10 cellular contexts compared by ENCODE assay signal in genomic region chr5:152271420-152271819, GRCh38.
DNase-seq lines count a peak whose midpoint lies in the region; ATAC-seq, FAIRE-seq and TF ChIP-seq lines count a peak whose summit lies in the region.
"Had no signal": no experiment of that assay in that cellular context is flagged by ENCODE, and none has a peak within 500 bp of the region (broad histone marks: within the 10 kb centered on the region; RNA-seq: fewer than 3 reads in every experiment).

No MANE protein-coding gene starts in this region.

- H3K4me1 Mint-ChIP-seq in stimulated activated memory B cell treated with anti-CD40 and anti-IgM and Interleukin-4, amounts not matched to agents 10 μg/mL and 1 μg/mL and 100 μg/mL, for 72 hours = no peaks in the 10 kb centered on the region
- H3K4me1 Mint-ChIP-seq: stimulated activated naive B cell treated with anti-CD40 and anti-IgM and Interleukin-4, amounts not matched to agents 10 μg/mL and 1 μg/mL and 100 μg/mL, for 72 hours had no signal

- H3K27me3 Mint-ChIP-seq in stimulated activated memory B cell treated with anti-CD40 and anti-IgM and Interleukin-4, amounts not matched to agents 10 μg/mL and 1 μg/mL and 100 μg/mL, for 72 hours = no peaks in the 10 kb centered on the region
- H3K27me3 Mint-ChIP-seq: stimulated activated naive B cell treated with anti-CD40 and anti-IgM and Interleukin-4, amounts not matched to agents 10 μg/mL and 1 μg/mL and 100 μg/mL, for 72 hours had no signal

- peak; percentile 69 for ATAC-seq in stimulated activated memory B cell treated with anti-CD40 and anti-IgM and Interleukin-4, amounts not matched to agents 10 μg/mL and 1 μg/mL and 100 μg/mL, for 72 hours

- no peak overlapping the region for H3K27ac Mint-ChIP-seq in stimulated activated memory B cell treated with anti-CD40 and anti-IgM and Interleukin-4, amounts not matched to agents 10 μg/mL and 1 μg/mL and 100 μg/mL, for 72 hours
- H3K27ac Mint-ChIP-seq: stimulated activated naive B cell treated with anti-CD40 and anti-IgM and Interleukin-4, amounts not matched to agents 10 μg/mL and 1 μg/mL and 100 μg/mL, for 72 hours had no signal

- no peaks in the 10 kb centered on the region for H3K36me3 Mint-ChIP-seq in stimulated activated memory B cell treated with anti-CD40 and anti-IgM and Interleukin-4, amounts not matched to agents 10 μg/mL and 1 μg/mL and 100 μg/mL, for 72 hours
- H3K36me3 Mint-ChIP-seq: stimulated activated naive B cell treated with anti-CD40 and anti-IgM and Interleukin-4, amounts not matched to agents 10 μg/mL and 1 μg/mL and 100 μg/mL, for 72 hours had no signal

- no peak for FAIRE-seq in RCC 7860 (lab: Jason Lieb, UNC)

- H3K4me3 ChIP-seq in epithelial cell of proximal tubule (ENCODE audit: low read depth, low read length) = no peak overlapping the region
- H3K4me3 ChIP-seq: SJSA1 had no signal

- no peaks in the 10 kb centered on the region for H3K9me3 Mint-ChIP-seq in stimulated activated memory B cell treated with anti-CD40 and anti-IgM and Interleukin-4, amounts not matched to agents 10 μg/mL and 1 μg/mL and 100 μg/mL, for 72 hours

- TF ChIP-seq CTCF in epithelial cell of proximal tubule (conservative IDR thresholded peaks at IDR 0.05; ENCODE audit: low read depth, low read length) = peak; percentile 64

- peak; percentile 29 for DNase-seq in NCI-H146 (lab: John Stamatoyannopoulos, UW)
- no peak for DNase-seq in NCI-H146 treated with DMSO at 0.1 percent for 48 hours (lab: John Stamatoyannopoulos, UW; ENCODE audit: unreplicated experiment)
- DNase-seq in NCI-H2227 (lab: John Stamatoyannopoulos, UW; ENCODE audit: unreplicated experiment) = peak; percentile 41
- no peak for DNase-seq in epithelial cell of proximal tubule (ENCODE audit: low read depth)
- DNase-seq in putamen (ENCODE audit: low spot score) = no peak
- DNase-seq in NK-92 (lab: John Stamatoyannopoulos, UW; ENCODE audit: unreplicated experiment) = no peak
- no peak for DNase-seq in RCC 7860 (ENCODE audit: low spot score)
- DNase-seq: stimulated activated naive B cell treated with anti-CD40 and anti-IgM and Interleukin-4, amounts not matched to agents 10 μg/mL and 1 μg/mL and 100 μg/mL, for 72 hours had no signal

- H3K4me3 Mint-ChIP-seq in stimulated activated memory B cell treated with anti-CD40 and anti-IgM and Interleukin-4, amounts not matched to agents 10 μg/mL and 1 μg/mL and 100 μg/mL, for 72 hours = no peak overlapping the region
- H3K4me3 Mint-ChIP-seq: stimulated activated naive B cell treated with anti-CD40 and anti-IgM and Interleukin-4, amounts not matched to agents 10 μg/mL and 1 μg/mL and 100 μg/mL, for 72 hours had no signal

Comparison
In these comparisons a context has a peak if more than half of its experiments do, and no peak if none do; other contexts are left out.
1. DNase-seq: peak in NCI-H146 (single experiment) and NCI-H2227 (single experiment); none in NCI-H146 treated with DMSO at 0.1 percent for 48 hours (single experiment), epithelial cell of proximal tubule (single experiment), putamen (single experiment), NK-92 (single experiment) and RCC 7860 (single experiment).